Comparison of ENCODE assay signal across 2 cellular contexts in genomic region chr9:98775831-98776441, GRCh38.
TF ChIP-seq lines count a peak whose summit lies in the region.

No MANE protein-coding gene starts in this region.

TF ChIP-seq in SK-N-SH, 30 proteins besides CTCF, POLR2A, EP300 and RAD21:
- TF ChIP-seq EZH2phosphoT487 (IDR thresholded peaks at IDR 0.05; ENCODE audit: borderline replicate concordance, low read depth) (no peak), SMC3 (IDR thresholded peaks at IDR 0.05; ENCODE audit: low read depth, low read length) (peak; percentile 72), NRF1 (IDR thresholded peaks at IDR 0.05; ENCODE audit: low read depth, low read length) (no peak)
TF ChIP-seq in SK-N-SH: peak in this region for 1.

TF ChIP-seq in endothelial cell of umbilical vein, 7 proteins besides CTCF, POLR2A, EP300 and RAD21:
- no peak for TF ChIP-seq GATA2 (IDR thresholded peaks at IDR 0.05; ENCODE audit: insufficient read depth, insufficient read length, low read depth, low read length)
- TF ChIP-seq MAX (IDR thresholded peaks at IDR 0.05; ENCODE audit: insufficient read depth, insufficient read length) = no peak
- TF ChIP-seq JUN (IDR thresholded peaks at IDR 0.05; ENCODE audit: borderline replicate concordance, insufficient read depth, insufficient read length, low read depth) = no peak
- TF ChIP-seq MYC (IDR thresholded peaks at IDR 0.05; ENCODE audit: low read depth, low read length) = no peak
- no peak for TF ChIP-seq EZH2 (IDR thresholded peaks at IDR 0.05; ENCODE audit: borderline replicate concordance, low read depth, low read length, severe bottlenecking)
- no peak for TF ChIP-seq POLR2AphosphoS5 (IDR thresholded peaks at IDR 0.05; ENCODE audit: insufficient read depth, low read depth, low read length)
- TF ChIP-seq FOS (IDR thresholded peaks at IDR 0.05; ENCODE audit: borderline replicate concordance, insufficient read depth, low read length) = no peak
